In the genomic region with DNA sequence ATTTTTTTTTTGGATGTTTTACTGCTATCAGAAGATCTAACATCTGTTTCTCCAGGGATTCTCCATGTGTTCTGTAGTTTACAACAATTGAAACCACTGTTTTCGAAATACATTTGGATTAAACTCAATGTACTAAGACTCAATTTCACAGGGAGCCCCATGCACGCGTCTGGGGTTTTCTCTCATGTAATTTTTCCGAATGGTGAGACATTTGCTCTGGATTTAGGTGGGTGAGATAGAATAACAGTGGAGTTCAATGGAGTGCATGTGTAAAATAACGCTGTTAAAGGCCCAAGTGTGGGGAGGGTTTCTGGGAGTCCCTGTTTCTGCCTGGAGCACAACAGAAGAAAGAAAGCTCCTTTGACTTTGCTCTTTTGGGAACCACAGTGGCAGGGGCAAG, we compare ENCODE assay signal across 26 cellular contexts.
"Had no signal": no experiment of that assay in that cellular context is flagged by ENCODE, and none has a peak within 500 bp of the region (broad histone marks: within the 10 kb centered on the region; RNA-seq: fewer than 3 reads in every experiment).

No MANE protein-coding gene starts in this region.

- H3K36me3 ChIP-seq: neural progenitor cell, ovary, right lobe of liver, stomach, thoracic aorta, thyroid gland, tibial nerve, upper lobe of left lung, vagina had no signal

- DNase-seq: naive thymus-derived CD8-positive, alpha-beta T cell; occipital lobe; ovary; posterior cingulate gyrus; psoas muscle; right cardiac atrium; right lobe of liver; small intestine; stimulated activated CD4-positive, alpha-beta T cell treated with anti-CD3 and anti-CD28 coated beads, Interleukin-15, amount 100 ng/mL, for 24 hours; stimulated activated CD4-positive, alpha-beta T cell treated with anti-CD3 and anti-CD28 coated beads, Interleukin-2, amount 100 ng/mL, for 24 hours; stimulated activated CD4-positive, alpha-beta T cell treated with anti-CD3 and anti-CD28 coated beads, Interleukin-2, amount 100 ng/mL, for 48 hours; stimulated activated CD4-positive, alpha-beta T cell treated with anti-CD3 and anti-CD28 coated beads, Interleukin-4, amount 100 ng/mL, for 24 hours; stimulated activated naive B cell treated with anti-CD40 and anti-IgM and Interleukin-4, amounts not matched to agents 10 μg/mL and 1 μg/mL and 100 μg/mL, for 72 hours; stimulated activated naive CD4-positive, alpha-beta T cell treated with Interleukin-2 at 50 U/mL for 16 hours; stomach; thyroid gland; trophoblast cell; upper lobe of left lung had no signal

- H3K9me3 ChIP-seq: ovary, psoas muscle, right lobe of liver, thoracic aorta, thyroid gland, tibial nerve, upper lobe of left lung, vagina had no signal

- H3K4me1 ChIP-seq: neural progenitor cell, parathyroid adenoma, psoas muscle, right lobe of liver, stomach, thyroid gland, tibial nerve, upper lobe of left lung, vagina had no signal

- FAIRE-seq: small intestine, urothelium cell line had no signal

- ATAC-seq: naive thymus-derived CD8-positive, alpha-beta T cell; natural killer cell treated with Interleukin-12 subunit alpha and Interleukin-12 subunit beta and Interleukin-15 and Interleukin-18, amount 100 ng/mL, for 72 hours; psoas muscle; right cardiac atrium; right lobe of liver; stimulated activated effector memory CD8-positive, alpha-beta T cell treated with anti-CD3 and anti-CD28 coated beads, Interleukin-12 subunit alpha, Interleukin-12 subunit beta, amount 100 ng/mL, for 72 hours; stimulated activated naive B cell treated with anti-CD40 and anti-IgM and Interleukin-4, amounts not matched to agents 10 μg/mL and 1 μg/mL and 100 μg/mL, for 72 hours had no signal

- H3K27ac ChIP-seq: neural progenitor cell, ovary, parathyroid adenoma, psoas muscle, right lobe of liver, stomach, thoracic aorta, thyroid gland, tibial nerve, upper lobe of left lung, vagina had no signal

- H3K27me3 ChIP-seq: neural progenitor cell, ovary, right lobe of liver, stomach, thyroid gland, tibial nerve, upper lobe of left lung, vagina had no signal

- H3K4me3 ChIP-seq: neural progenitor cell, ovary, psoas muscle, right lobe of liver, stomach, thoracic aorta, thyroid gland, tibial nerve, upper lobe of left lung, vagina had no signal
